8 cellular contexts compared by ENCODE assay signal in genomic region chr2:207166349-207167128, GRCh38. TPM values are rescaled to one million over a fixed set of nuclear protein-coding genes. Genes with fewer than 3 reads are reported as not detected.
DNase-seq lines count a peak whose midpoint lies in the region; ATAC-seq and TF ChIP-seq lines count a peak whose summit lies in the region.

No MANE protein-coding gene starts in this region.

- peaks cover 45 to 55% of the 10 kb centered on the region in 2 donors for H3K4me1 Mint-ChIP-seq in natural killer cell

- peaks cover 0 to 5% (median 2%) of the 10 kb centered on the region in 4 donors for H3K4me1 ChIP-seq in Peyer's patch

- no peaks in the 10 kb centered on the region for H3K36me3 Mint-ChIP-seq in natural killer cell

- peak overlapping the region; percentile 92 to 99 for H3K27ac Mint-ChIP-seq in natural killer cell

- peak overlapping the region; percentile 65 to 84 (median 78) for H3K4me3 ChIP-seq in Peyer's patch
- peak overlapping the region; percentile 59 for H3K4me3 ChIP-seq in fibroblast of pulmonary artery (replicated peaks; ENCODE audit: low read depth, low read length)

- DNase-seq in DMS153 (lab: John Stamatoyannopoulos, UW) (peak; percentile 62), HPDE6-E6E7 (ENCODE audit: extremely low spot score) (peak; percentile 34), Peyer's patch (peak; percentile 73 to 88 (median 88)), fibroblast of pulmonary artery (ENCODE audit: low read depth) (peak; percentile 91), natural killer cell (peak; percentile 57), substantia nigra (lab: John Stamatoyannopoulos, UW) (peak; percentile 24 to 96 (median 78))
- DNase-seq in activated effector memory CD4-positive, alpha-beta T cell treated with Interleukin-2 at 50 U/mL for 16 hours: peak; percentile 60

- H3K9me3 ChIP-seq in Peyer's patch: no peaks in the 10 kb centered on the region

- peak; percentile 80 to 88 for TF ChIP-seq POLR2A in Peyer's patch (IDR thresholded peaks at IDR 0.05)

- intact Hi-C loops in natural killer cell (cut with micrococcal nuclease): loop anchor here (5.0 kb wide), 2 partner anchors 361 to 399 kb away; partner anchors contain the start of genes CREB1, FASTKD2 and MDH1B

- H3K36me3 ChIP-seq in Peyer's patch: no peaks in the 10 kb centered on the region

- peak overlapping the region; percentile 99 for H3K4me3 Mint-ChIP-seq in natural killer cell

- H3K27me3 Mint-ChIP-seq in natural killer cell (ENCODE audit: low read depth in 2 of 2): peaks cover under 1 to 25% of the 10 kb centered on the region in 2 donors

- TF ChIP-seq CTCF in Peyer's patch (IDR thresholded peaks at IDR 0.05): peak in 5 of 6 experiments; percentile 31 to 58 (median 47)
- no peak for TF ChIP-seq CTCF in fibroblast of pulmonary artery (IDR thresholded peaks at IDR 0.05; ENCODE audit: low read length, missing control alignments)
- TF ChIP-seq CTCF in natural killer cell (IDR thresholded peaks at IDR 0.05): peak; percentile 23

- no peaks in the 10 kb centered on the region for H3K9me3 Mint-ChIP-seq in natural killer cell

- H3K27ac ChIP-seq in Peyer's patch (peak overlapping the region; percentile 99 to 100 (median 99)), substantia nigra (ENCODE audit: low read depth, low read length, poor library complexity, severe bottlenecking) (peak overlapping the region; percentile 99)

- ATAC-seq in GM21381 (IDR thresholded peaks at IDR 0.05; ENCODE audit: unreplicated experiment) (peak; percentile 49), natural killer cell (peak; percentile 39 to 70 (median 45))

- H3K27me3 ChIP-seq in Peyer's patch: no peaks in the 10 kb centered on the region

RNA-seq across cellular contexts. Expression of gene KLF7, which starts 0.8 kb away (rescaled TPM):
- total RNA-seq in Peyer's patch (10 to 100 TPM; 22.5 to 63.5 (median 37.1) TPM), natural killer cell (10 to 100 TPM; 22.9 to 39.1 (median 32.4) TPM)

Comparison
In these comparisons a context has a peak if more than half of its experiments do, and no peak if none do; other contexts are left out.
1. Peak in every context shown above with its lines: DNase-seq, ATAC-seq, H3K4me3 ChIP-seq and H3K27ac ChIP-seq.
2. DNase-seq: peak in every context shown above with its lines; median percentile 91 in fibroblast of pulmonary artery; 88 in Peyer's patch; 78 in substantia nigra; 62 in DMS153; 60 in activated effector memory CD4-positive, alpha-beta T cell treated with Interleukin-2 at 50 U/mL for 16 hours; 57 in natural killer cell; 34 in HPDE6-E6E7.